13 cellular contexts compared by ENCODE assay signal in genomic region chr5:149694007-149694406, GRCh38.
"Had no signal": no experiment of that assay in that cellular context is flagged by ENCODE, and none has a peak within 500 bp of the region (broad histone marks: within the 10 kb centered on the region; RNA-seq: fewer than 3 reads in every experiment).

No MANE protein-coding gene starts in this region.

- H3K9me3 ChIP-seq: body of pancreas, left lung, neutrophil, tibial artery had no signal

- H3K4me1 ChIP-seq: body of pancreas, left lung, parathyroid adenoma, tibial artery had no signal

- H3K27me3 ChIP-seq: body of pancreas, left lung, neutrophil had no signal

- DNase-seq: activated CD4-positive, alpha-beta T cell treated with anti-CD3 and anti-CD28 coated beads, Interleukin-2, amount 50 U/mL, for 48 hours; activated naive CD4-positive, alpha-beta T cell treated with anti-CD3 and anti-CD28 coated beads, Interleukin-2, amount 10 ng/mL, durations not matched to agents 7 days and 5 days; body of pancreas; effector memory CD4-positive, alpha-beta T cell; left lung; mesenchymal stem cell; natural killer cell; small intestine; stimulated activated CD4-positive, alpha-beta T cell treated with anti-CD3 and anti-CD28 coated beads, Interleukin-4, amount 100 ng/mL, for 24 hours; stimulated activated naive CD4-positive, alpha-beta T cell; tibial artery had no signal

- ATAC-seq: body of pancreas, left lung, natural killer cell had no signal

- H3K27ac ChIP-seq: body of pancreas, left lung, neutrophil, parathyroid adenoma, tibial artery had no signal

- H3K36me3 ChIP-seq: left lung, neutrophil, tibial artery had no signal

- H3K9ac ChIP-seq: parathyroid adenoma had no signal

- H3K4me3 ChIP-seq: body of pancreas, left lung, tibial artery had no signal
